ENCODE assay signal across 9 cellular contexts in genomic region chrX:10121787-10122186, GRCh38. TPM values are rescaled to one million over a fixed set of nuclear protein-coding genes. Genes with fewer than 3 reads are reported as not detected.
DNase-seq lines count a peak whose midpoint lies in the region; ATAC-seq lines count a peak whose summit lies in the region.
"Had no signal": no experiment of that assay in that cellular context is flagged by ENCODE, and none has a peak within 500 bp of the region (broad histone marks: within the 10 kb centered on the region; RNA-seq: fewer than 3 reads in every experiment).

No MANE protein-coding gene starts in this region.

- peak; percentile 78 for ATAC-seq in GM19452 (IDR thresholded peaks at IDR 0.05; ENCODE audit: unreplicated experiment)
- peak; percentile 87 for ATAC-seq in HG03139 (IDR thresholded peaks at IDR 0.05; ENCODE audit: unreplicated experiment)
- peak; percentile 70 for ATAC-seq in activated CD8-positive, alpha-beta T cell treated with anti-CD3 and anti-CD28 coated beads, Interleukin-2, amount 10 ng/mL, durations not matched to agents 7 days and 5 days
- ATAC-seq: activated T-cell treated with anti-CD3 and anti-CD28 coated beads, Interleukin-2, amount 50 U/mL, for 72 hours had no signal

- H3K4me1 Mint-ChIP-seq in activated CD8-positive, alpha-beta T cell treated with anti-CD3 and anti-CD28 coated beads, Interleukin-2, amount 10 ng/mL, durations not matched to agents 7 days and 5 days (ENCODE audit: low read depth), result peaks cover 21% of the 10 kb centered on the region

- POLR2A ChIA-PET in activated CD8-positive, alpha-beta T cell treated with anti-CD3 and anti-CD28 coated beads, Interleukin-2, amount 10 ng/mL, durations not matched to agents 7 days and 5 days (lab: Charles Lee), result no interaction called here

- CTCF ChIA-PET in activated CD8-positive, alpha-beta T cell treated with anti-CD3 and anti-CD28 coated beads, Interleukin-2, amount 10 ng/mL, durations not matched to agents 7 days and 5 days (lab: Charles Lee), result no interaction called here

- no peak overlapping the region for H3K27ac Mint-ChIP-seq in activated CD8-positive, alpha-beta T cell treated with anti-CD3 and anti-CD28 coated beads, Interleukin-2, amount 10 ng/mL, durations not matched to agents 7 days and 5 days
- H3K27ac Mint-ChIP-seq: activated T-cell treated with anti-CD3 and anti-CD28 coated beads, Interleukin-2, amount 50 U/mL, for 72 hours had no signal

- no peak overlapping the region for H3K4me3 Mint-ChIP-seq in activated CD8-positive, alpha-beta T cell treated with anti-CD3 and anti-CD28 coated beads, Interleukin-2, amount 10 ng/mL, durations not matched to agents 7 days and 5 days
- H3K4me3 Mint-ChIP-seq: activated T-cell treated with anti-CD3 and anti-CD28 coated beads, Interleukin-2, amount 50 U/mL, for 72 hours had no signal

- no peaks in the 10 kb centered on the region for H3K9me3 Mint-ChIP-seq in activated CD8-positive, alpha-beta T cell treated with anti-CD3 and anti-CD28 coated beads, Interleukin-2, amount 10 ng/mL, durations not matched to agents 7 days and 5 days (ENCODE audit: insufficient read depth)
- H3K9me3 Mint-ChIP-seq: activated T-cell treated with anti-CD3 and anti-CD28 coated beads, Interleukin-2, amount 50 U/mL, for 72 hours had no signal

- no peaks in the 10 kb centered on the region for H3K27me3 Mint-ChIP-seq in activated CD8-positive, alpha-beta T cell treated with anti-CD3 and anti-CD28 coated beads, Interleukin-2, amount 10 ng/mL, durations not matched to agents 7 days and 5 days (ENCODE audit: low read depth)

- DNase-seq in GF-D8 (lab: John Stamatoyannopoulos, UW) (peak; percentile 68), mesenteric fat pad (ENCODE audit: low spot score) (no peak), NCI-H1092 treated with DMSO at 0.1 percent for 48 hours (lab: John Stamatoyannopoulos, UW) (no peak)
- DNase-seq in activated CD8-positive, alpha-beta T cell treated with anti-CD3 and anti-CD28 coated beads, Interleukin-2, amount 10 ng/mL, durations not matched to agents 7 days and 5 days, result no peak
- no peak for DNase-seq in NK-92 treated with Interleukin-12 subunit alpha and Interleukin-12 subunit beta, amount 100 ng/mL, for 24 hours (lab: John Stamatoyannopoulos, UW)
- no peak for DNase-seq in activated CD4-positive, CD25-positive, alpha-beta regulatory T cell (lab: John Stamatoyannopoulos, UW)
- DNase-seq: activated T-cell treated with anti-CD3 and anti-CD28 coated beads, Interleukin-2, amount 50 U/mL, for 72 hours had no signal

- H3K36me3 Mint-ChIP-seq in activated CD8-positive, alpha-beta T cell treated with anti-CD3 and anti-CD28 coated beads, Interleukin-2, amount 10 ng/mL, durations not matched to agents 7 days and 5 days (ENCODE audit: low read depth), result peaks cover 47% of the 10 kb centered on the region

RNA-seq across cellular contexts. Expression of gene CLCN4, which starts 35.0 kb away (rescaled TPM):
- total RNA-seq in activated CD8-positive, alpha-beta T cell treated with anti-CD3 and anti-CD28 coated beads, Interleukin-2, amount 10 ng/mL, durations not matched to agents 7 days and 5 days, result not detected
- 2.6 TPM for total RNA-seq in mesenteric fat pad
